In the genomic region with DNA sequence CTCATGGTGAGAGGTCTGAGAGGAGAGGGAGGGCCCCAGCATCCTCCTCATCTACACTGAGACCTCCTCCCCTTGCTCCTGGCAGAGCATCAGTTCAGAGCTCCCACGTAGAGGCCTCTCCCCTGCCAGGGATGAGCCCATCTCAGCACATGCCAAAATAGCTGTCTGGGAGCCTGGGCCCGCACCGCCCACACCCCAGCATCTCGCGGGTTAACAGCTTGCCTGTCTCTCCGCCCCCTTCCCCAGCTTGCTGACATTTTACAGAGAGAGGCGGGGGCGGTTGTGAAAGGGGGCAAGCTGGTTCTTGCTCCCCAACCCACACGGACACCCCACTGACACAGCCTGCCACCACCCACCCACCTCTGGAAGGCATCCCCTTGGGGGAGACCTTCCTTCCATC, we compare ENCODE assay signal across 11 cellular contexts. TPM values are rescaled to one million over a fixed set of nuclear protein-coding genes. Genes with fewer than 3 reads are reported as not detected.
DNase-seq lines count a peak whose midpoint lies in the region; ATAC-seq and TF ChIP-seq lines count a peak whose summit lies in the region.
"Had no signal": no experiment of that assay in that cellular context is flagged by ENCODE, and none has a peak within 500 bp of the region (broad histone marks: within the 10 kb centered on the region; RNA-seq: fewer than 3 reads in every experiment).

No MANE protein-coding gene starts in this region.

- TF ChIP-seq CTCF in prostate gland (IDR thresholded peaks at IDR 0.05), result no peak

- no peaks in the 10 kb centered on the region for H3K27me3 ChIP-seq in aorta (ENCODE audit: control insufficient read depth in 1 of 2, insufficient read depth in 2 of 2, low read length in 1 of 2)
- H3K27me3 ChIP-seq in prostate gland (replicated peaks; ENCODE audit: insufficient read depth), result no peaks in the 10 kb centered on the region

- H3K9me3 Mint-ChIP-seq in T-helper 2 cell treated with Interferon-gamma antibody and Interleukin-4, amounts not matched to agents 5 μg/mL and 100 μg/mL, for 36 hours, result no peaks in the 10 kb centered on the region
- H3K9me3 Mint-ChIP-seq in activated T-cell treated with anti-CD3 and anti-CD28 coated beads, Interleukin-2, amount 50 U/mL, for 4 hours, result no peaks in the 10 kb centered on the region
- no peaks in the 10 kb centered on the region for H3K9me3 Mint-ChIP-seq in immature natural killer cell

- no peaks in the 10 kb centered on the region for H3K36me3 ChIP-seq in aorta (ENCODE audit: control insufficient read depth in 1 of 2, insufficient read depth in 2 of 2, low read length in 1 of 2)
- no peaks in the 10 kb centered on the region for H3K36me3 ChIP-seq in prostate gland

- peak overlapping the region; percentile 52 for H3K27ac Mint-ChIP-seq in T-helper 2 cell treated with Interferon-gamma antibody and Interleukin-4, amounts not matched to agents 5 μg/mL and 100 μg/mL, for 36 hours
- H3K27ac Mint-ChIP-seq in immature natural killer cell, result peak overlapping the region; percentile 63 to 92 (median 88)

- H3K4me1 Mint-ChIP-seq in T-helper 2 cell treated with Interferon-gamma antibody and Interleukin-4, amounts not matched to agents 5 μg/mL and 100 μg/mL, for 36 hours (ENCODE audit: low read depth), result peaks cover 56% of the 10 kb centered on the region
- H3K4me1 Mint-ChIP-seq in activated T-cell treated with anti-CD3 and anti-CD28 coated beads, Interleukin-2, amount 50 U/mL, for 4 hours (ENCODE audit: low read depth), result peaks cover 87% of the 10 kb centered on the region
- peaks cover 93 to 98% of the 10 kb centered on the region in 2 donors for H3K4me1 Mint-ChIP-seq in immature natural killer cell

- no peaks in the 10 kb centered on the region for H3K9me3 ChIP-seq in aorta (ENCODE audit: control insufficient read depth, low read length)
- no peaks in the 10 kb centered on the region for H3K9me3 ChIP-seq in prostate gland

- TF ChIP-seq POLR2A in prostate gland (IDR thresholded peaks at IDR 0.05), result no peak

- H3K4me1 ChIP-seq in aorta (ENCODE audit: control insufficient read depth in 1 of 2, insufficient read depth in 2 of 2, low read length in 2 of 2) (no peaks in the 10 kb centered on the region), prostate gland (replicated peaks) (peaks cover 13% of the 10 kb centered on the region)

- no peak overlapping the region for H3K27ac ChIP-seq in aorta (ENCODE audit: low read depth in 1 of 2, low read length in 2 of 2)
- H3K27ac ChIP-seq in prostate gland, result no peak overlapping the region

- intact Hi-C loops in aorta (cut with DNase I) (no loop called here), prostate gland (cut with DNase I) (no loop called here)

- no peaks in the 10 kb centered on the region for H3K27me3 Mint-ChIP-seq in T-helper 2 cell treated with Interferon-gamma antibody and Interleukin-4, amounts not matched to agents 5 μg/mL and 100 μg/mL, for 36 hours (ENCODE audit: low read depth)
- no peaks in the 10 kb centered on the region for H3K27me3 Mint-ChIP-seq in activated T-cell treated with anti-CD3 and anti-CD28 coated beads, Interleukin-2, amount 50 U/mL, for 4 hours (ENCODE audit: low read depth)
- H3K27me3 Mint-ChIP-seq in immature natural killer cell (ENCODE audit: low read depth in 3 of 3), result peaks cover 4 to 12% (median 9%) of the 10 kb centered on the region in 3 donors

- H3K4me3 Mint-ChIP-seq in T-helper 2 cell treated with Interferon-gamma antibody and Interleukin-4, amounts not matched to agents 5 μg/mL and 100 μg/mL, for 36 hours, result peak overlapping the region; percentile 80
- H3K4me3 Mint-ChIP-seq in activated T-cell treated with anti-CD3 and anti-CD28 coated beads, Interleukin-2, amount 50 U/mL, for 4 hours, result peak overlapping the region; percentile 80
- peak overlapping the region; percentile 68 to 78 (median 74) for H3K4me3 Mint-ChIP-seq in immature natural killer cell

- 62 to 63% methylated on average over 7 to 9 of the region's 9 CpGs for WGBS in aorta, 2 donors
- WGBS in prostate gland, result 25% methylated on average over 9 of the region's 9 CpGs

- H3K4me3 ChIP-seq in aorta (ENCODE audit: low read length in 2 of 2), result no peak overlapping the region
- no peak overlapping the region for H3K4me3 ChIP-seq in prostate gland

- peak; percentile 74 for DNase-seq in T-helper 2 cell treated with Interferon-gamma antibody and Interleukin-4, amounts not matched to agents 5 μg/mL and 100 μg/mL, for 36 hours (ENCODE audit: low spot score)
- DNase-seq in T-helper 2 cell (no peak), immature natural killer cell (no peak), NCI-H2171 (lab: John Stamatoyannopoulos, UW) (no peak), aorta (no peak), prostate gland (ENCODE audit: low spot score) (no peak)
- peak; percentile 70 for DNase-seq in activated T-cell treated with anti-CD3 and anti-CD28 coated beads, Interleukin-2, amount 50 U/mL, for 4 hours
- peak; percentile 45 for DNase-seq in stimulated activated naive CD4-positive, alpha-beta T cell treated with Interleukin-2 at 50 U/mL for 16 hours (lab: John Stamatoyannopoulos, UW)
- DNase-seq: NCI-H2107 had no signal

- peaks cover 33% of the 10 kb centered on the region for H3K36me3 Mint-ChIP-seq in T-helper 2 cell treated with Interferon-gamma antibody and Interleukin-4, amounts not matched to agents 5 μg/mL and 100 μg/mL, for 36 hours (ENCODE audit: low read depth)
- peaks cover 4% of the 10 kb centered on the region for H3K36me3 Mint-ChIP-seq in activated T-cell treated with anti-CD3 and anti-CD28 coated beads, Interleukin-2, amount 50 U/mL, for 4 hours (ENCODE audit: insufficient read depth)
- peaks cover 0 to 10% (median 0%) of the 10 kb centered on the region in 3 donors for H3K36me3 Mint-ChIP-seq in immature natural killer cell

- ATAC-seq in activated T-cell treated with anti-CD3 and anti-CD28 coated beads, Interleukin-2, amount 50 U/mL, for 4 hours, result peak; percentile 28 to 34
- no peak for ATAC-seq in aorta (ENCODE audit: low FRiP score)
- ATAC-seq: SK-N-SH treated with all-trans-retinoic acid at 6 μM for 48 hours had no signal

RNA-seq across cellular contexts. Expression of gene DGKZ, which starts 6.4 kb away (rescaled TPM):
- total RNA-seq in activated T-cell treated with anti-CD3 and anti-CD28 coated beads, Interleukin-2, amount 50 U/mL, for 4 hours, result 100 to 1,000 TPM; 112 to 122 (median 118) TPM
- polyA plus RNA-seq in immature natural killer cell (100 to 1,000 TPM in 1 of 3 donors, 10 to 100 TPM in 2; 40.7 to 120 (median 63.6) TPM), aorta (10 to 100 TPM; 15.8 to 33.4 TPM)
- total RNA-seq in aorta (10 to 100 TPM; 36.1 to 61.1 TPM), prostate gland (10 to 100 TPM; 53.6 to 95.0 TPM)

RNA-seq across cellular contexts. Expression of gene MDK, which starts 27.8 kb away (rescaled TPM):
- 1 to 10 TPM; 2.1 to 3.0 (median 2.9) TPM for total RNA-seq in activated T-cell treated with anti-CD3 and anti-CD28 coated beads, Interleukin-2, amount 50 U/mL, for 4 hours
- polyA plus RNA-seq in immature natural killer cell, result under 1 TPM in 1 of 3 donors, not detected in 2; 0.44 TPM
- 10 to 100 TPM; 11.8 to 23.4 TPM for total RNA-seq in aorta
- polyA plus RNA-seq in aorta, result 10 to 100 TPM; 15.8 to 40.3 TPM
- 100 to 1,000 TPM in 1 of 2 donors, 10 to 100 TPM in 1; 71.6 to 164 TPM for total RNA-seq in prostate gland

RNA-seq across cellular contexts. Expression of gene CHRM4, which starts 37.9 kb away (rescaled TPM):
- under 1 TPM; 0.13 to 0.52 (median 0.25) TPM for total RNA-seq in activated T-cell treated with anti-CD3 and anti-CD28 coated beads, Interleukin-2, amount 50 U/mL, for 4 hours
- under 1 TPM in 2 of 3 donors, not detected in 1; 0.31 to 0.51 TPM for polyA plus RNA-seq in immature natural killer cell
- total RNA-seq in aorta, result under 1 TPM in 1 of 2 donors, not detected in 1; 0.29 TPM
- polyA plus RNA-seq in aorta, result 1 to 10 TPM in 1 of 2 donors, under 1 TPM in 1; 0.28 to 1.9 TPM
- total RNA-seq in prostate gland, result 1 to 10 TPM in 1 of 2 donors, not detected in 1; 2.8 TPM
- total RNA-seq: fibroblast of villous mesenchyme had no signal

Comparison
In these comparisons a context has a peak if more than half of its experiments do, and no peak if none do; other contexts are left out.
1. DNase-seq: peak in T-helper 2 cell treated with Interferon-gamma antibody and Interleukin-4, amounts not matched to agents 5 μg/mL and 100 μg/mL, for 36 hours (single experiment), activated T-cell treated with anti-CD3 and anti-CD28 coated beads, Interleukin-2, amount 50 U/mL, for 4 hours (single experiment) and stimulated activated naive CD4-positive, alpha-beta T cell treated with Interleukin-2 at 50 U/mL for 16 hours (single experiment); none in T-helper 2 cell (0 of 5), immature natural killer cell (0 of 3), NCI-H2171 (single experiment), aorta (0 of 2) and prostate gland (single experiment).
2. Peak in every context shown above with its lines, with median percentiles within 50 percentile points of each other: H3K4me3 Mint-ChIP-seq.